Comparison of ENCODE assay signal across 27 cellular contexts in the genomic region with DNA sequence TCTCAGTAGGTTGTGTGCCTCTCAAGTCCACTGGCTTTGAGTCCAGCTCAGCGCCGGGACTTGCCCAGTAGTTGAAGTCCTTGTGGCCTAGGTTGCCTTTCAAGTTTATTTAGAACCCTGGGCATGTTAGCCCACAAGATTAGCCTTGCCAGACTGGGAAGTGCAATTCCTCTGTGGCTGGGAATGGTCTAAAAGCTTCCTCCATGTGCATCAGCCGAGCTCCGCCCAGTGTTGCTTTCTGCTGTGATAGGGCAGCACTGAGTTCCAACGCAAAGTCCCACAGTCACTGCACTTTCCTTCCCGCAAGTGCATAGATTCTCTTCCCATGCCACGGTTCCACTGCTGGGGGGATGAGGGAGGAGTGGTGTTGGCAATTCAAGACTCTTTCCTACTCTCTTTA.
"Had no signal": no experiment of that assay in that cellular context is flagged by ENCODE, and none has a peak within 500 bp of the region (broad histone marks: within the 10 kb centered on the region; RNA-seq: fewer than 3 reads in every experiment).

No MANE protein-coding gene starts in this region.

- H3K36me3 ChIP-seq: colonic mucosa, pancreas, tibial artery had no signal

- H3K27me3 ChIP-seq: colonic mucosa, testis, tibial artery had no signal

- H3K9me3 Mint-ChIP-seq: dendritic cell treated with granulocyte-macrophage colony-stimulating factor and Interleukin-4, amounts not matched to agents 40 ng/mL and 50 ng/mL, for 4 days; endodermal cell; naive thymus-derived CD8-positive, alpha-beta T cell; nephron progenitor cell; stimulated activated memory B cell treated with anti-CD40 and anti-IgM and Interleukin-4, amounts not matched to agents 10 μg/mL and 1 μg/mL and 100 μg/mL, for 72 hours had no signal

- H3K36me3 Mint-ChIP-seq: immature natural killer cell; naive thymus-derived CD8-positive, alpha-beta T cell; stimulated activated memory B cell treated with anti-CD40 and anti-IgM and Interleukin-4, amounts not matched to agents 10 μg/mL and 1 μg/mL and 100 μg/mL, for 72 hours; type B pancreatic cell had no signal

- H3K4me1 Mint-ChIP-seq: central memory CD8-positive, alpha-beta T cell; immature natural killer cell; naive thymus-derived CD8-positive, alpha-beta T cell; stimulated activated memory B cell treated with anti-CD40 and anti-IgM and Interleukin-4, amounts not matched to agents 10 μg/mL and 1 μg/mL and 100 μg/mL, for 72 hours had no signal

- H3K4me2 ChIP-seq: smooth muscle cell had no signal

- H3K27ac ChIP-seq: colonic mucosa, epithelial cell of prostate, pancreas, testis had no signal

- H3K9me3 ChIP-seq: colonic mucosa, pancreas, testis, tibial artery had no signal

- H3K4me3 ChIP-seq: colonic mucosa, pancreas, smooth muscle cell, testis, tibial artery had no signal

- H3K27ac Mint-ChIP-seq: dendritic cell treated with granulocyte-macrophage colony-stimulating factor and Interleukin-4, amounts not matched to agents 40 ng/mL and 50 ng/mL, for 4 days; endodermal cell; immature natural killer cell; nephron progenitor cell; progenitor cell of endocrine pancreas; stimulated activated memory B cell treated with anti-CD40 and anti-IgM and Interleukin-4, amounts not matched to agents 10 μg/mL and 1 μg/mL and 100 μg/mL, for 72 hours; type B pancreatic cell had no signal

- H3K4me1 ChIP-seq: colonic mucosa, pancreas, testis had no signal

- ATAC-seq: esophagus mucosa; naive thymus-derived CD8-positive, alpha-beta T cell; sciatic nerve; stimulated activated memory B cell treated with anti-CD40 and anti-IgM and Interleukin-4, amounts not matched to agents 10 μg/mL and 1 μg/mL and 100 μg/mL, for 72 hours; stimulated activated naive CD8-positive, alpha-beta T cell treated with anti-CD3 and anti-CD28 coated beads, Interleukin-15, Interleukin-2, amounts not matched to agents 100 U/mL and 50 U/mL, for 24 hours had no signal

- H3K27me3 Mint-ChIP-seq: central memory CD8-positive, alpha-beta T cell; dendritic cell treated with granulocyte-macrophage colony-stimulating factor and Interleukin-4, amounts not matched to agents 40 ng/mL and 50 ng/mL, for 4 days; type B pancreatic cell had no signal

- FAIRE-seq: frontal cortex, keratinocyte, pancreas had no signal

- H3K4me3 Mint-ChIP-seq: central memory CD8-positive, alpha-beta T cell; dendritic cell treated with granulocyte-macrophage colony-stimulating factor and Interleukin-4, amounts not matched to agents 40 ng/mL and 50 ng/mL, for 4 days; endodermal cell; immature natural killer cell; naive thymus-derived CD8-positive, alpha-beta T cell; nephron progenitor cell; stimulated activated memory B cell treated with anti-CD40 and anti-IgM and Interleukin-4, amounts not matched to agents 10 μg/mL and 1 μg/mL and 100 μg/mL, for 72 hours; type B pancreatic cell had no signal

- DNase-seq: colonic mucosa; effector CD8-positive, alpha-beta T cell; endodermal cell; hypothalamus; immature natural killer cell; naive thymus-derived CD8-positive, alpha-beta T cell; nephron progenitor cell; occipital lobe; stimulated activated CD4-positive, alpha-beta T cell treated with anti-CD3 and anti-CD28 coated beads, Interleukin-12 subunit alpha, Interleukin-12 subunit beta, amount 100 ng/mL, for 4 hours; stimulated activated CD4-positive, alpha-beta T cell treated with anti-CD3 and anti-CD28 coated beads, Interleukin-2, amount 100 ng/mL, for 24 hours; stimulated activated CD4-positive, alpha-beta T cell treated with anti-CD3 and anti-CD28 coated beads, Interleukin-4, amount 100 ng/mL, for 4 hours; stimulated activated naive CD8-positive, alpha-beta T cell treated with anti-CD3 and anti-CD28 coated beads, Interleukin-15, Interleukin-2, amounts not matched to agents 100 U/mL and 50 U/mL, for 24 hours; substantia nigra; testis; tibial artery had no signal
